ENCODE assay signal across 22 cellular contexts in genomic region chr6:78483141-78483540, GRCh38.
"Had no signal": no experiment of that assay in that cellular context is flagged by ENCODE, and none has a peak within 500 bp of the region (broad histone marks: within the 10 kb centered on the region; RNA-seq: fewer than 3 reads in every experiment).

No MANE protein-coding gene starts in this region.

- H3K27ac ChIP-seq: brain microvascular endothelial cell, colonic mucosa, heart left ventricle had no signal

- H3K4me3 ChIP-seq: colonic mucosa, heart left ventricle had no signal

- H3K36me3 ChIP-seq: brain microvascular endothelial cell, colonic mucosa, heart left ventricle had no signal

- H3K27me3 ChIP-seq: brain microvascular endothelial cell, colonic mucosa, heart left ventricle had no signal

- H3K9me3 ChIP-seq: colonic mucosa, heart left ventricle had no signal

- DNase-seq: activated CD4-positive, alpha-beta memory T cell treated with anti-CD3 and anti-CD28 coated beads, Interleukin-2, amount 10 ng/mL, durations not matched to agents 7 days and 5 days; activated CD4-positive, alpha-beta T cell treated with anti-CD3 and anti-CD28 coated beads for 1 hour; activated CD4-positive, alpha-beta T cell treated with anti-CD3 and anti-CD28 coated beads for 4 hours; activated CD4-positive, alpha-beta T cell treated with anti-CD3 and anti-CD28 coated beads, Interleukin-2, amount 10 ng/mL, durations not matched to agents 7 days and 5 days; activated CD4-positive, alpha-beta T cell treated with anti-CD3 and anti-CD28 coated beads, Interleukin-2, amount 50 U/mL, for 4 hours; activated effector memory CD4-positive, alpha-beta T cell treated with Interleukin-2 at 50 U/mL for 16 hours; activated gamma-delta T cell treated with Interleukin-2 at 50 U/mL for 16 hours; activated naive CD4-positive, alpha-beta T cell treated with anti-CD3 and anti-CD28 coated beads, Interleukin-2, amount 50 U/mL, for 16 hours; activated naive CD4-positive, alpha-beta T cell treated with Interleukin-2 at 50 U/mL for 16 hours; activated T-cell treated with anti-CD3 and anti-CD28 coated beads, Interleukin-2, amount 50 U/mL, for 4 hours; amniotic stem cell; anterior cingulate cortex; colonic mucosa; effector CD8-positive, alpha-beta T cell; heart left ventricle; T-helper 1 cell; T-helper 17 cell; T1000 had no signal

- ATAC-seq: activated T-cell treated with anti-CD3 and anti-CD28 coated beads, Interleukin-2, amount 50 U/mL, for 4 hours; activated T-helper 17 cell treated with anti-CD3 and anti-CD28 coated beads, Interleukin-2, amount 50 U/mL, for 72 hours; esophagus mucosa; heart left ventricle; T-helper 17 cell; WTC11 had no signal

- H3K4me1 ChIP-seq: colonic mucosa, heart left ventricle had no signal
